In the genomic region with DNA sequence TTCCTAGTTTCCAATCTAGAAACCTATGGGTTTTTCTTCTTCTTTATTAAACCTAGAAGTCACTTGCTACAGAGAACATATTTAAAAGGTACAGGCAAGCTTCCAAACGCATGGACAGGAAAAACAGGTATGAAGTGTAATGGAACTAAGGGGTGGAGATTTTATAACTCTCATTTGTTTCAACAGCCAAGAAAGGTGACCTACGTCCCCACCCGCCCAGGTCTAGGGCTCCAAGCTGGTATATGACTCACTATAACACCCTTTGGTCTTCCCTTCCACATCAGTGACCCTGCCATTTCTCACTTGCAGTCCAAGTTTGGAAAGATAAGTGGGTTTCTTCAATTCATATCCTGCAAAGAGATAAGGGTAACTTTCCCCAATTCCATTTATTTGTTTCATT, we compare ENCODE assay signal across 12 cellular contexts. TPM values are rescaled to one million over a fixed set of nuclear protein-coding genes. Genes with fewer than 3 reads are reported as not detected.
A peak's percentile ranks its signal among the peaks of the same experiment; 100 is the strongest.
DNase-seq lines count a peak whose midpoint lies in the region; ATAC-seq and TF ChIP-seq lines count a peak whose summit lies in the region.
"Had no signal": no experiment of that assay in that cellular context is flagged by ENCODE, and none has a peak within 500 bp of the region (broad histone marks: within the 10 kb centered on the region; RNA-seq: fewer than 3 reads in every experiment).

No MANE protein-coding gene starts in this region.

- peaks cover 35% of the 10 kb centered on the region for H3K4me1 ChIP-seq in Caco-2
- peaks cover 19% of the 10 kb centered on the region for H3K4me1 ChIP-seq in KMS-11 (ENCODE audit: low read depth, poor library complexity, severe bottlenecking)
- no peaks in the 10 kb centered on the region for H3K4me1 ChIP-seq in breast epithelium
- H3K4me1 ChIP-seq in mucosa of stomach (ENCODE audit: control insufficient read depth, insufficient read depth, low read length) = peaks cover 43% of the 10 kb centered on the region
- H3K4me1 ChIP-seq: SJSA1 had no signal

- H3K9me3 Mint-ChIP-seq in Caco-2 (ENCODE audit: unreplicated experiment) = no peaks in the 10 kb centered on the region
- H3K9me3 Mint-ChIP-seq: activated CD4-positive, alpha-beta memory T cell treated with anti-CD3 and anti-CD28 coated beads for 36 hours; memory B cell; stimulated activated naive CD8-positive, alpha-beta T cell treated with anti-CD3 and anti-CD28 coated beads, Interleukin-15, Interleukin-2, amounts not matched to agents 100 ng/mL and 50 ng/mL, for 24 hours had no signal

- POLR2A ChIA-PET in Caco-2 (lab: Charles Lee) = no interaction called here

- H4K20me1 ChIP-seq in KMS-11 (ENCODE audit: insufficient read depth) = no peaks in the 10 kb centered on the region

- BruUV-seq in Caco-2 (replicated peaks; lab: Mats Ljungman, UMichigan) = no TSS peak

- H3K27ac Mint-ChIP-seq in Caco-2 (ENCODE audit: unreplicated experiment) = peak overlapping the region; percentile 97
- H3K27ac Mint-ChIP-seq: activated CD4-positive, alpha-beta memory T cell treated with anti-CD3 and anti-CD28 coated beads for 36 hours had no signal

- H3K4me2 ChIP-seq in KMS-11 = peak overlapping the region; percentile 83

- H3K36me3 ChIP-seq in Caco-2 (ENCODE audit: control insufficient read depth, insufficient read depth, low read length) (no peaks in the 10 kb centered on the region), KMS-11 (ENCODE audit: insufficient read depth) (no peaks in the 10 kb centered on the region), breast epithelium (no peaks in the 10 kb centered on the region), mucosa of stomach (ENCODE audit: control insufficient read depth, insufficient read depth, low read length) (no peaks in the 10 kb centered on the region)
- H3K36me3 ChIP-seq: SJSA1 had no signal

- H3K4me3 ChIP-seq in Caco-2 (ENCODE audit: low read depth, low read length) (no peak overlapping the region), KMS-11 (IDR thresholded peaks at IDR 0.05; ENCODE audit: insufficient read depth, low read depth, low read length) (no peak overlapping the region), breast epithelium (no peak overlapping the region), mucosa of stomach (ENCODE audit: low read length) (no peak overlapping the region)
- H3K4me3 ChIP-seq: SJSA1 had no signal

- H3K27me3 Mint-ChIP-seq in Caco-2 (ENCODE audit: insufficient read depth, unreplicated experiment) = no peaks in the 10 kb centered on the region
- H3K27me3 Mint-ChIP-seq: stimulated activated naive CD8-positive, alpha-beta T cell treated with anti-CD3 and anti-CD28 coated beads, Interleukin-15, Interleukin-2, amounts not matched to agents 100 ng/mL and 50 ng/mL, for 24 hours had no signal

- intact Hi-C loops in Caco-2 (cut with micrococcal nuclease; ENCODE audit: unreplicated experiment) = loop anchor here (5.0 to 10.0 kb wide), 2 partner anchors 61 to 204 kb away; a partner anchor contains a TSS
- intact Hi-C loops in breast epithelium (cut with DNase I; ENCODE audit: low total_unique reads) = no loop called here

- H3K9me3 ChIP-seq in Caco-2 (no peaks in the 10 kb centered on the region), breast epithelium (no peaks in the 10 kb centered on the region), mucosa of stomach (ENCODE audit: control insufficient read depth, low read length) (no peaks in the 10 kb centered on the region)
- H3K9me3 ChIP-seq: SJSA1 had no signal

- H3K27ac ChIP-seq in KMS-11 (peak overlapping the region; percentile 45; the same call in 1 of the 2 replicates), breast epithelium (peak overlapping the region; percentile 80 to 82)
- H3K27ac ChIP-seq: SJSA1 had no signal

- H3K9ac ChIP-seq in KMS-11 = no peak overlapping the region
- peak overlapping the region; percentile 72 for H3K9ac ChIP-seq in mucosa of stomach (ENCODE audit: low read length)

- peak overlapping the region; percentile 95 for H2AFZ ChIP-seq in KMS-11 (ENCODE audit: low read depth)

- no peaks in the 10 kb centered on the region for H3K79me2 ChIP-seq in KMS-11 (ENCODE audit: insufficient read depth, low read depth)

- TF ChIP-seq CTCF in Caco-2 (IDR thresholded peaks at IDR 0.05; ENCODE audit: insufficient read depth in 1 of 2, low read depth in 1 of 2, low read length in 1 of 2, severe bottlenecking in 1 of 2, unreplicated experiment in 1 of 2) = no peak
- TF ChIP-seq CTCF in KMS-11 (conservative IDR thresholded peaks at IDR 0.05; ENCODE audit: low read depth, low read length) = no peak
- TF ChIP-seq CTCF in breast epithelium (IDR thresholded peaks at IDR 0.05) = no peak

- no peak for ATAC-seq in HG03025 (IDR thresholded peaks at IDR 0.05; ENCODE audit: low FRiP score, unreplicated experiment)

- H3K4me1 Mint-ChIP-seq in Caco-2 (ENCODE audit: low read depth, unreplicated experiment) = peaks cover 11% of the 10 kb centered on the region

- TF ChIP-seq POLR2A in breast epithelium (IDR thresholded peaks at IDR 0.05) = no peak

- CTCF ChIA-PET in Caco-2 (lab: Charles Lee) = interaction anchor here (1.1 to 2.1 kb wide), 4 partner anchors 13 to 98 kb away, joined by 3 to 14 read pairs (median 8); a partner anchor contains a TSS

- DNase-seq in Caco-2 (peak; percentile 81 to 88), breast epithelium (ENCODE audit: low spot score in 2 of 2) (peak; percentile 58 to 72), NCI-H128 (lab: John Stamatoyannopoulos, UW; ENCODE audit: unreplicated experiment) (no peak)
- DNase-seq in stimulated activated CD4-positive, alpha-beta T cell treated with anti-CD3 and anti-CD28 coated beads, Interleukin-4, amount 100 ng/mL, for 4 hours = no peak
- no peak for DNase-seq in activated CD8-positive, alpha-beta memory T cell treated with anti-CD3 and anti-CD28 coated beads, Interleukin-2, amount 50 U/mL, for 4 hours

- peaks cover 13% of the 10 kb centered on the region for H3K36me3 Mint-ChIP-seq in Caco-2 (ENCODE audit: insufficient read depth, unreplicated experiment)
- H3K36me3 Mint-ChIP-seq: activated CD4-positive, alpha-beta memory T cell treated with anti-CD3 and anti-CD28 coated beads for 36 hours; memory B cell had no signal

- H3K27me3 ChIP-seq in Caco-2 (replicated peaks; ENCODE audit: control insufficient read depth, insufficient read depth, low read length) = no peaks in the 10 kb centered on the region
- H3K27me3 ChIP-seq in KMS-11 (ENCODE audit: insufficient read depth, low read depth) = no peaks in the 10 kb centered on the region
- no peaks in the 10 kb centered on the region for H3K27me3 ChIP-seq in breast epithelium
- H3K27me3 ChIP-seq in mucosa of stomach (ENCODE audit: control insufficient read depth, insufficient read depth, low read length) = no peaks in the 10 kb centered on the region
- H3K27me3 ChIP-seq: SJSA1 had no signal

- peak overlapping the region; percentile 88 for H3K4me3 Mint-ChIP-seq in Caco-2 (ENCODE audit: unreplicated experiment)

RNA-seq across cellular contexts. Expression of a gene that starts 6.0 kb away (rescaled TPM):
- 5.8 and 6.1 TPM in 2 replicates for total RNA-seq in Caco-2 (2022)
- total RNA-seq in breast epithelium = 10 to 100 TPM in 1 of 3 donors, 1 to 10 TPM in 1, not detected in 1; 5.6 to 10.4 TPM
- total RNA-seq: activated CD4-positive, alpha-beta memory T cell treated with anti-CD3 and anti-CD28 coated beads for 36 hours had no signal

RNA-seq across cellular contexts. Expression of a gene that starts 27.7 kb away (rescaled TPM):
- total RNA-seq in Caco-2 (2022) (52.4 and 53.5 TPM in 2 replicates), breast epithelium (10 to 100 TPM; 32.0 to 45.2 (median 34.4) TPM)

RNA-seq across cellular contexts. Expression of a gene that starts 59.6 kb away (rescaled TPM):
- total RNA-seq in Caco-2 (2022) = 39.0 and 39.4 TPM in 2 replicates
- 10 to 100 TPM; 11.5 to 22.2 (median 15.1) TPM for total RNA-seq in breast epithelium

Comparison
In these comparisons a context has a peak if more than half of its experiments do, and no peak if none do; other contexts are left out.
1. DNase-seq: peak in Caco-2 (2 of 2) and breast epithelium (2 of 2); none in stimulated activated CD4-positive, alpha-beta T cell treated with anti-CD3 and anti-CD28 coated beads, Interleukin-4, amount 100 ng/mL, for 4 hours (0 of 2), NCI-H128 (single experiment) and activated CD8-positive, alpha-beta memory T cell treated with anti-CD3 and anti-CD28 coated beads, Interleukin-2, amount 50 U/mL, for 4 hours (single experiment).